2 cellular contexts compared by ENCODE assay signal in the genomic region with DNA sequence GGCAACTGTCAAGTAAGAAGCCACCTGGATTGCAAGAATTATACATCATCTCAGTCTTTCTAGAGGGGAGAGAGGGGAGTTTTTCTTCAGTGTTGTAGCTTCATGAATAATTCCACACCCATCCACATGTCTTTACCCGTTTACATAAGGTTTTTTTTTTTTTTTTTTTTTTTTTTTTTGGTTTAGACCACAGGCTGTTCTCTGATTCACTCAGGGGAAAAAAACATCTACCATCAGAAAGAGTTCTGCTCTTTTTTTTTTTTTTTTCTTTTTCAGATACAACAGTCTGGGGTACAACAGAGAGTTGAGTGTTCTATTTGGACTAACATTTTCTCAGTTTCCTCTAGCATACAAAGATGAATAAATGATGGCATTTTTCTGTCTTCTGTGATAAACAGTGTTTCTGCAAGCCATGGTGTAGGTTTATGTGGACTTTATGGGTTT.
TF ChIP-seq lines count a peak whose summit lies in the region.

No MANE protein-coding gene starts in this region.

TF ChIP-seq in SK-N-SH, 30 proteins besides CTCF, POLR2A, EP300 and RAD21 (continued from another document):
- TF ChIP-seq, protein P1, sequence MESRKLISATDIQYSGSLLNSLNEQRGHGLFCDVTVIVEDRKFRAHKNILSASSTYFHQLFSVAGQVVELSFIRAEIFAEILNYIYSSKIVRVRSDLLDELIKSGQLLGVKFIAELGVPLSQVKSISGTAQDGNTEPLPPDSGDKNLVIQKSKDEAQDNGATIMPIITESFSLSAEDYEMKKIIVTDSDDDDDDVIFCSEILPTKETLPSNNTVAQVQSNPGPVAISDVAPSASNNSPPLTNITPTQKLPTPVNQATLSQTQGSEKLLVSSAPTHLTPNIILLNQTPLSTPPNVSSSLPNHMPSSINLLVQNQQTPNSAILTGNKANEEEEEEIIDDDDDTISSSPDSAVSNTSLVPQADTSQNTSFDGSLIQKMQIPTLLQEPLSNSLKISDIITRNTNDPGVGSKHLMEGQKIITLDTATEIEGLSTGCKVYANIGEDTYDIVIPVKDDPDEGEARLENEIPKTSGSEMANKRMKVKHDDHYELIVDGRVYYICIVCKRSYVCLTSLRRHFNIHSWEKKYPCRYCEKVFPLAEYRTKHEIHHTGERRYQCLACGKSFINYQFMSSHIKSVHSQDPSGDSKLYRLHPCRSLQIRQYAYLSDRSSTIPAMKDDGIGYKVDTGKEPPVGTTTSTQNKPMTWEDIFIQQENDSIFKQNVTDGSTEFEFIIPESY (IDR thresholded peaks at IDR 0.05; ENCODE audit: borderline replicate concordance, low read depth): no peak
- TF ChIP-seq, protein P2, sequence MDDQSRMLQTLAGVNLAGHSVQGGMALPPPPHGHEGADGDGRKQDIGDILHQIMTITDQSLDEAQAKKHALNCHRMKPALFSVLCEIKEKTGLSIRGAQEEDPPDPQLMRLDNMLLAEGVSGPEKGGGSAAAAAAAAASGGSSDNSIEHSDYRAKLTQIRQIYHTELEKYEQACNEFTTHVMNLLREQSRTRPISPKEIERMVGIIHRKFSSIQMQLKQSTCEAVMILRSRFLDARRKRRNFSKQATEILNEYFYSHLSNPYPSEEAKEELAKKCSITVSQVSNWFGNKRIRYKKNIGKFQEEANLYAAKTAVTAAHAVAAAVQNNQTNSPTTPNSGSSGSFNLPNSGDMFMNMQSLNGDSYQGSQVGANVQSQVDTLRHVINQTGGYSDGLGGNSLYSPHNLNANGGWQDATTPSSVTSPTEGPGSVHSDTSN (IDR thresholded peaks at IDR 0.05): no peak

TF ChIP-seq in SK-N-SH treated with all-trans-retinoic acid at 6 μM for 48 hours, 23 proteins besides CTCF, POLR2A, EP300 and RAD21 (continued from another document):
- TF ChIP-seq, protein P3, sequence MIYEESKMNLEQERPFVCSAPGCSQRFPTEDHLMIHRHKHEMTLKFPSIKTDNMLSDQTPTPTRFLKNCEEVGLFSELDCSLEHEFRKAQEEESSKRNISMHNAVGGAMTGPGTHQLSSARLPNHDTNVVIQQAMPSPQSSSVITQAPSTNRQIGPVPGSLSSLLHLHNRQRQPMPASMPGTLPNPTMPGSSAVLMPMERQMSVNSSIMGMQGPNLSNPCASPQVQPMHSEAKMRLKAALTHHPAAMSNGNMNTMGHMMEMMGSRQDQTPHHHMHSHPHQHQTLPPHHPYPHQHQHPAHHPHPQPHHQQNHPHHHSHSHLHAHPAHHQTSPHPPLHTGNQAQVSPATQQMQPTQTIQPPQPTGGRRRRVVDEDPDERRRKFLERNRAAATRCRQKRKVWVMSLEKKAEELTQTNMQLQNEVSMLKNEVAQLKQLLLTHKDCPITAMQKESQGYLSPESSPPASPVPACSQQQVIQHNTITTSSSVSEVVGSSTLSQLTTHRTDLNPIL (CRISPR knock-in tag; IDR thresholded peaks at IDR 0.05; ENCODE audit: low read depth): no peak
- TF ChIP-seq ISL1 (CRISPR knock-in tag; IDR thresholded peaks at IDR 0.05) (no peak), OSR1 (CRISPR knock-in tag; IDR thresholded peaks at IDR 0.05) (no peak), ZC3H10 (CRISPR knock-in tag; IDR thresholded peaks at IDR 0.05) (no peak), RARB (CRISPR knock-in tag; IDR thresholded peaks at IDR 0.05) (no peak), ZNF70 (CRISPR knock-in tag; IDR thresholded peaks at IDR 0.05) (no peak)
